9 cellular contexts compared by ENCODE assay signal in the genomic region with DNA sequence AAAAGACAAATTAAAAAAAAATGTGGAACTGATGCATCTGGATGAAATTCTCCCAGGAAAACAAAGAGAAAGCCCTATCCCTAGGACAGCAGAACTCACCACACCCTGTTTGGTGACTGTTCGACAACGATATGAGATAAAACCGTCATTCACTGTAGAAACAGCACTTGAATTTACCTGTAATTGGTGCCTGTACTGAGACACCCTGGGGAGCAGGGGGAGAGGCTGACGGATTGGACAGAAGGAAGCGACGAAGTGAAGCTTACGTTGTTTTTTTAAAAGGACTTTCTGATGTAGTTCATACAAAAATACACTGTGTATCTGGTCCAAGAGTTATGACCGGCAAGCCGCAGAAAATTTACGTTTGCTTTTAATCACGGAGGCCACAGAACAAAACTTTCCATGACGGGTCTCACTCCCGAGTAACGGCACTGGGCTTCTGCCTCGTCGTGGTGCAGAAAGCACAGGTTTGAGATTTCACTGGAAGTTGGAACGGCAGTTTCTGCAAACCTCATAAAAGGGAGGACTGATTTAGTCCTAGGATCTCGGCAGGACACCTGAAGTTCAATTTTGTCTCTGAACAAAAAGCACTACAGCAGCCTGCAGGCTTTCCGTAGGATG. TPM values are rescaled to one million over a fixed set of nuclear protein-coding genes. Genes with fewer than 3 reads are reported as not detected.
DNase-seq lines count a peak whose midpoint lies in the region; ATAC-seq, FAIRE-seq and TF ChIP-seq lines count a peak whose summit lies in the region.
"Had no signal": no experiment of that assay in that cellular context is flagged by ENCODE, and none has a peak within 500 bp of the region (broad histone marks: within the 10 kb centered on the region; RNA-seq: fewer than 3 reads in every experiment).

No MANE protein-coding gene starts in this region.

- POLR2A ChIA-PET in K562 (lab: Yijun Ruan, JAX), result no interaction called here

- no peaks in the 10 kb centered on the region for H3K9me3 Mint-ChIP-seq in activated CD8-positive, alpha-beta memory T cell treated with anti-CD3 and anti-CD28 coated beads, Interleukin-2, amount 10 ng/mL, durations not matched to agents 7 days and 5 days (ENCODE audit: low read depth)

- intact Hi-C loops in left ventricle myocardium inferior (cut with micrococcal nuclease) (no loop called here), K562 (cut with micrococcal nuclease) (no loop called here), mucosa of descending colon (cut with DNase I, micrococcal nuclease) (no loop called here), vagina (cut with DNase I) (loop anchor here (10.0 kb wide), 2 partner anchors 85 to 115 kb away; no protein-coding TSS in a partner anchor)

- in situ Hi-C loops in K562 (cut with MboI), result loop anchor here (10.0 kb wide), 1 partner anchor 85 kb away; no protein-coding TSS in a partner anchor

- TF ChIP-seq EP300 in K562 (IDR thresholded peaks at IDR 0.05; ENCODE audit: low read length), result no peak

- under 1% methylated on average over 19 of the region's 19 CpGs for WGBS in K562 (ENCODE audit: insufficient coverage, low coverage, missing lambda C conversion rate)

- TF ChIP-seq POLR2A in K562 (conservative IDR thresholded peaks at IDR 0.05), result no peak
- no peak for TF ChIP-seq POLR2A in vagina (IDR thresholded peaks at IDR 0.05)

- H3K9me1 ChIP-seq in K562 (ENCODE audit: control insufficient read depth, insufficient read depth, low read length), result no peaks in the 10 kb centered on the region

- BruUV-seq in K562 (replicated peaks; lab: Mats Ljungman, UMichigan), result no TSS peak

- H3K4me3 Mint-ChIP-seq in activated CD8-positive, alpha-beta memory T cell treated with anti-CD3 and anti-CD28 coated beads, Interleukin-2, amount 10 ng/mL, durations not matched to agents 7 days and 5 days, result no peak overlapping the region

- H3K9me3 ChIP-seq in cardiac muscle cell (ENCODE audit: low read depth) (no peaks in the 10 kb centered on the region), left ventricle myocardium inferior (replicated peaks) (no peaks in the 10 kb centered on the region), K562 (replicated peaks; ENCODE audit: control insufficient read depth, insufficient read depth, low read depth, low read length) (no peaks in the 10 kb centered on the region), mucosa of descending colon (no peaks in the 10 kb centered on the region), vagina (no peaks in the 10 kb centered on the region)

- no peak overlapping the region for H3K27ac Mint-ChIP-seq in activated CD8-positive, alpha-beta memory T cell treated with anti-CD3 and anti-CD28 coated beads, Interleukin-2, amount 10 ng/mL, durations not matched to agents 7 days and 5 days

- no peaks in the 10 kb centered on the region for H3K4me1 Mint-ChIP-seq in activated CD8-positive, alpha-beta memory T cell treated with anti-CD3 and anti-CD28 coated beads, Interleukin-2, amount 10 ng/mL, durations not matched to agents 7 days and 5 days

- H3K9ac ChIP-seq in K562 (ENCODE audit: insufficient read depth in 1 of 2, low read depth in 2 of 2, low read length in 2 of 2), result no peak overlapping the region

- TF ChIP-seq CTCF in cardiac muscle cell (IDR thresholded peaks at IDR 0.05; ENCODE audit: low read depth, low read length), result no peak
- TF ChIP-seq CTCF in left ventricle myocardium inferior (IDR thresholded peaks at IDR 0.05; ENCODE audit: borderline replicate concordance), result no peak
- TF ChIP-seq CTCF in K562 (IDR thresholded peaks at IDR 0.05 in 2 of 3, conservative IDR thresholded peaks at IDR 0.05 in 1 of 3; ENCODE audit: insufficient read depth in 2 of 3, low read depth in 1 of 3, low read length in 3 of 3), result no peak
- no peak for TF ChIP-seq CTCF in mucosa of descending colon (IDR thresholded peaks at IDR 0.05)
- TF ChIP-seq CTCF in vagina (IDR thresholded peaks at IDR 0.05), result no peak

- H3K36me3 ChIP-seq in cardiac muscle cell, result no peaks in the 10 kb centered on the region
- no peaks in the 10 kb centered on the region for H3K36me3 ChIP-seq in left ventricle myocardium inferior
- H3K36me3 ChIP-seq in K562 (ENCODE audit: control insufficient read depth, insufficient read depth, low read length), result no peaks in the 10 kb centered on the region
- no peaks in the 10 kb centered on the region for H3K36me3 ChIP-seq in mucosa of descending colon (ENCODE audit: low read depth)
- no peaks in the 10 kb centered on the region for H3K36me3 ChIP-seq in vagina

- peak; percentile 45; the same call in 2 of the 3 replicates for ATAC-seq in K562
- ATAC-seq in mucosa of descending colon, result peak; percentile 26
- ATAC-seq in activated CD8-positive, alpha-beta memory T cell treated with anti-CD3 and anti-CD28 coated beads, Interleukin-2, amount 10 ng/mL, durations not matched to agents 7 days and 5 days, result no peak

- CTCF ChIA-PET in K562 (lab: Yijun Ruan, JAX; ENCODE audit: low intra/inter-chr PET ratio), result no interaction called here
- CTCF ChIA-PET in activated CD8-positive, alpha-beta memory T cell treated with anti-CD3 and anti-CD28 coated beads, Interleukin-2, amount 10 ng/mL, durations not matched to agents 7 days and 5 days (lab: Charles Lee), result interaction anchor here (0.7 to 0.8 kb wide), 2 partner anchors 10 to 11 kb away, joined by 3 to 4 read pairs; no protein-coding TSS in a partner anchor

- H3K4me2 ChIP-seq in K562 (ENCODE audit: insufficient read depth, low read length), result no peak overlapping the region; the same call in none of the 2 replicates

- FAIRE-seq in K562 (lab: Jason Lieb, UNC), result peak; percentile 23

- H3K4me3 ChIP-seq in cardiac muscle cell (no peak overlapping the region), left ventricle myocardium inferior (no peak overlapping the region), K562 (no peak overlapping the region), mucosa of descending colon (no peak overlapping the region), vagina (peak overlapping the region; percentile 13 to 27)

- H3K36me3 Mint-ChIP-seq in activated CD8-positive, alpha-beta memory T cell treated with anti-CD3 and anti-CD28 coated beads, Interleukin-2, amount 10 ng/mL, durations not matched to agents 7 days and 5 days, result no peaks in the 10 kb centered on the region

- DNase-seq in cardiac muscle cell (ENCODE audit: low read depth in 1 of 2, low spot score in 1 of 2) (no peak), left ventricle myocardium inferior (no peak), K562 (ENCODE audit: extremely low read depth in 1 of 4, low spot score in 3 of 4) (peak in 3 of 4 experiments; percentile 14 to 24 (median 22)), mucosa of descending colon (peak in 1 of 3 donors; percentile 7), vagina (ENCODE audit: extremely low spot score in 2 of 2) (no peak), C1 segment of cervical spinal cord (lab: John Stamatoyannopoulos, UW) (no peak), middle frontal gyrus (ENCODE audit: extremely low spot score, low spot score) (no peak)
- DNase-seq in activated CD8-positive, alpha-beta memory T cell treated with anti-CD3 and anti-CD28 coated beads, Interleukin-2, amount 10 ng/mL, durations not matched to agents 7 days and 5 days, result no peak
- DNase-seq: activated CD4-positive, alpha-beta T cell treated with anti-CD3 and anti-CD28 coated beads, Interleukin-2, amount 50 U/mL, for 48 hours had no signal

- peaks cover 34% of the 10 kb centered on the region for H3K27me3 Mint-ChIP-seq in activated CD8-positive, alpha-beta memory T cell treated with anti-CD3 and anti-CD28 coated beads, Interleukin-2, amount 10 ng/mL, durations not matched to agents 7 days and 5 days

- no peak overlapping the region for H2AFZ ChIP-seq in K562 (ENCODE audit: low read depth, low read length)

- no peaks in the 10 kb centered on the region for H3K79me2 ChIP-seq in K562 (ENCODE audit: control insufficient read depth, insufficient read depth, low read length)

- H3K4me1 ChIP-seq in cardiac muscle cell (ENCODE audit: low read depth), result peaks cover 32% of the 10 kb centered on the region
- peaks cover 7% of the 10 kb centered on the region for H3K4me1 ChIP-seq in left ventricle myocardium inferior
- H3K4me1 ChIP-seq in K562 (replicated peaks in 1 of 2; ENCODE audit: control insufficient read depth in 2 of 2, insufficient read depth in 2 of 2, low read length in 2 of 2), result no peaks in the 10 kb centered on the region; a peak in 1 of 5 replicates
- H3K4me1 ChIP-seq in mucosa of descending colon (ENCODE audit: low read depth), result no peaks in the 10 kb centered on the region
- H3K4me1 ChIP-seq in vagina, result peaks cover 26% of the 10 kb centered on the region

- 0 out of 2 replicates have a peak, but pooled peaks cover 5% of the 10 kb centered on the region for H4K20me1 ChIP-seq in K562 (replicated peaks; ENCODE audit: control insufficient read depth, insufficient read depth, low read length)

- no peak for TF ChIP-seq RAD21 in K562 (CRISPR knock-in tag; conservative IDR thresholded peaks at IDR 0.05 in 1 of 2, IDR thresholded peaks at IDR 0.05 in 1 of 2)

- peak overlapping the region; percentile 89 for H3K27ac ChIP-seq in cardiac muscle cell
- no peak overlapping the region for H3K27ac ChIP-seq in left ventricle myocardium inferior (replicated peaks)
- H3K27ac ChIP-seq in K562 (ENCODE audit: extremely low read depth, low read depth, low read length), result no peak overlapping the region
- peak overlapping the region; percentile 14 for H3K27ac ChIP-seq in vagina

- H3K27me3 ChIP-seq in cardiac muscle cell (no peaks in the 10 kb centered on the region), left ventricle myocardium inferior (ENCODE audit: low read depth) (no peaks in the 10 kb centered on the region), K562 (ENCODE audit: control insufficient read depth in 2 of 2, insufficient read depth in 2 of 2, low read length in 2 of 2) (peaks cover 13 to 51% of the 10 kb centered on the region in 2 experiments; a peak in 4 of 5 replicates), vagina (no peaks in the 10 kb centered on the region)

RNA-seq across cellular contexts. Expression of gene NXN, which starts 9.7 kb away (rescaled TPM):
- total RNA-seq in cardiac muscle cell (107 and 122 TPM in 2 replicates), left ventricle myocardium inferior (13.8 TPM), K562 (2014; rRNA removed) (0.04 TPM in 1 of 2 replicates, not detected in the other), K562 (2014; rRNA removed; fragmentation: Illumina TruSeq; extraction: Trizol) (0.06 TPM in 1 of 2 replicates, not detected in the other), K562 (2015; rRNA removed; fragmentation: Illumina TruSeq; extraction: Trizol) (not detected in 2 replicates), K562 (2021) (0.27 and 0.34 TPM in 2 replicates), mucosa of descending colon (10 to 100 TPM in 1 of 3 donors, 1 to 10 TPM in 2; 5.3 to 98.1 (median 9.7) TPM), vagina (51.6 TPM)
- polyA plus RNA-seq in cardiac muscle cell (120 and 128 TPM in 2 replicates), K562 (2011; rRNA removed) (0.31 and 0.35 TPM in 2 replicates), K562 (2014; fragmentation: Illumina TruSeq; extraction: Trizol) (0.11 and 0.39 TPM in 2 replicates), K562 (2014; fragmentation: Nextera tagmentation; extraction: Ambion mirVana) (not detected), K562 (2014; rRNA removed) (0.08 TPM in 1 of 2 replicates, not detected in the other)
- total RNA-seq in K562 (2011; cell fraction: chromatin; rRNA removed; ENCODE audit: low replicate concordance), result 1.4 and 2.2 TPM in 2 replicates
- 0.92 and 2.7 TPM in 2 replicates for total RNA-seq in K562 (2011; cell fraction: nucleolus; rRNA removed)
- 0.51 and 1.5 TPM in 2 replicates for total RNA-seq in K562 (2011; cell fraction: nucleoplasm; rRNA removed)
- 0.44 and 0.51 TPM in 2 replicates for polyA plus RNA-seq in K562 (2011; cell fraction: cytosol; rRNA removed)
- polyA plus RNA-seq in K562 (2011; cell fraction: nucleus; rRNA removed), result 0.20 and 0.70 TPM in 2 replicates
- polyA plus RNA-seq in K562 (2012), result 0.25 and 0.60 TPM in 2 replicates
- polyA minus RNA-seq in K562 (2011; rRNA and poly(A)+ RNA removed), result 0.63 and 0.66 TPM in 2 replicates
- 3.7 TPM in 1 of 2 replicates, not detected in the other for polyA minus RNA-seq in K562 (2011; cell fraction: cytosol; rRNA and poly(A)+ RNA removed)
- not detected in 2 replicates for polyA minus RNA-seq in K562 (2011; cell fraction: nucleus; rRNA and poly(A)+ RNA removed)
- under 1 TPM; 0.14 to 0.70 TPM for total RNA-seq in activated CD8-positive, alpha-beta memory T cell treated with anti-CD3 and anti-CD28 coated beads, Interleukin-2, amount 10 ng/mL, durations not matched to agents 7 days and 5 days

RNA-seq across cellular contexts. Expression of gene TIMM22, which starts 27.1 kb away (rescaled TPM):
- total RNA-seq in cardiac muscle cell (26.8 and 28.4 TPM in 2 replicates), left ventricle myocardium inferior (17.6 TPM), K562 (2014; rRNA removed) (12.3 and 13.9 TPM in 2 replicates), K562 (2014; rRNA removed; fragmentation: Illumina TruSeq; extraction: Trizol) (9.2 and 10.3 TPM in 2 replicates), K562 (2015; rRNA removed; fragmentation: Illumina TruSeq; extraction: Trizol) (11.8 and 12.2 TPM in 2 replicates), K562 (2021) (12.8 and 14.1 TPM in 2 replicates), mucosa of descending colon (10 to 100 TPM in 2 of 3 donors, 1 to 10 TPM in 1; 8.2 to 11.4 (median 10.1) TPM), vagina (8.8 TPM)
- polyA plus RNA-seq in cardiac muscle cell (33.1 and 34.7 TPM in 2 replicates), K562 (2011; rRNA removed) (6.2 and 7.2 TPM in 2 replicates), K562 (2014; fragmentation: Illumina TruSeq; extraction: Trizol) (13.1 and 13.4 TPM in 2 replicates), K562 (2014; fragmentation: Nextera tagmentation; extraction: Ambion mirVana) (1 to 10 TPM; 5.9 to 6.1 TPM), K562 (2014; rRNA removed) (10.1 and 12.5 TPM in 2 replicates)
- total RNA-seq in K562 (2011; cell fraction: chromatin; rRNA removed; ENCODE audit: low replicate concordance), result 12.8 and 27.3 TPM in 2 replicates
- 18.2 and 22.8 TPM in 2 replicates for total RNA-seq in K562 (2011; cell fraction: nucleolus; rRNA removed)
- total RNA-seq in K562 (2011; cell fraction: nucleoplasm; rRNA removed), result 14.2 and 16.1 TPM in 2 replicates
- 8.5 and 8.8 TPM in 2 replicates for polyA plus RNA-seq in K562 (2011; cell fraction: cytosol; rRNA removed)
- 5.2 and 5.3 TPM in 2 replicates for polyA plus RNA-seq in K562 (2011; cell fraction: nucleus; rRNA removed)
- 6.9 and 11.7 TPM in 2 replicates for polyA plus RNA-seq in K562 (2012)
- polyA minus RNA-seq in K562 (2011; rRNA and poly(A)+ RNA removed), result 10.1 and 14.2 TPM in 2 replicates
- polyA minus RNA-seq in K562 (2011; cell fraction: cytosol; rRNA and poly(A)+ RNA removed), result 3.6 and 6.3 TPM in 2 replicates
- polyA minus RNA-seq in K562 (2011; cell fraction: nucleus; rRNA and poly(A)+ RNA removed), result 10.9 and 14.9 TPM in 2 replicates
- 10 to 100 TPM in 1 of 2 experiments, 1 to 10 TPM in 1; 9.7 to 12.5 TPM for total RNA-seq in activated CD8-positive, alpha-beta memory T cell treated with anti-CD3 and anti-CD28 coated beads, Interleukin-2, amount 10 ng/mL, durations not matched to agents 7 days and 5 days

Comparison
In these comparisons a context has a peak if more than half of its experiments do, and no peak if none do; other contexts are left out.
1. H3K27ac ChIP-seq: peak in cardiac muscle cell (single experiment) and vagina (single experiment); none in left ventricle myocardium inferior (single experiment) and K562 (single experiment).
2. DNase-seq: peak in K562 (3 of 4); none in cardiac muscle cell (0 of 2), left ventricle myocardium inferior (single experiment), vagina (0 of 2), activated CD8-positive, alpha-beta memory T cell treated with anti-CD3 and anti-CD28 coated beads, Interleukin-2, amount 10 ng/mL, durations not matched to agents 7 days and 5 days (single experiment), C1 segment of cervical spinal cord (0 of 14) and middle frontal gyrus (single experiment).
3. H3K4me3 ChIP-seq: peak in vagina (2 of 2); none in cardiac muscle cell (single experiment), left ventricle myocardium inferior (single experiment), K562 (single experiment) and mucosa of descending colon (single experiment).